Comparison of ENCODE assay signal across 10 cellular contexts in genomic region chr9:97986466-97986865, GRCh38. TPM values are rescaled to one million over a fixed set of nuclear protein-coding genes. Genes with fewer than 3 reads are reported as not detected.
DNase-seq lines count a peak whose midpoint lies in the region; ATAC-seq, FAIRE-seq and TF ChIP-seq lines count a peak whose summit lies in the region.
"Had no signal": no experiment of that assay in that cellular context is flagged by ENCODE, and none has a peak within 500 bp of the region (broad histone marks: within the 10 kb centered on the region; RNA-seq: fewer than 3 reads in every experiment).

No MANE protein-coding gene starts in this region.

- TF ChIP-seq POLR2A in HepG2 (IDR thresholded peaks at IDR 0.05; ENCODE audit: insufficient read depth in 1 of 2, low read depth in 2 of 2, low read length in 2 of 2) (peak in 1 of 2 experiments; percentile 28; a peak in 1 of 4 replicates), right lobe of liver (IDR thresholded peaks at IDR 0.05) (no peak)

- peak overlapping the region in 1 of 3 experiments; percentile 84; a peak in 1 of 6 replicates for H3K4me3 ChIP-seq in HepG2 (replicated peaks in 1 of 3; ENCODE audit: insufficient read depth in 1 of 3, low read depth in 2 of 3, low read length in 3 of 3)
- H3K4me3 ChIP-seq in right lobe of liver: no peak overlapping the region
- no peak overlapping the region for H3K4me3 ChIP-seq in fibroblast of lung (replicated peaks in 1 of 4; ENCODE audit: control extremely low read depth in 1 of 4, insufficient read depth in 1 of 4, low read depth in 3 of 4, low read length in 4 of 4)

- H3K36me3 Mint-ChIP-seq in type B pancreatic cell: peaks cover 5% of the 10 kb centered on the region

- H3K9ac ChIP-seq in HepG2 (ENCODE audit: insufficient read depth, low read depth, low read length): peak overlapping the region; percentile 26
- no peak overlapping the region for H3K9ac ChIP-seq in fibroblast of lung (ENCODE audit: insufficient read depth, low read length)

- FAIRE-seq in HepG2 (lab: Jason Lieb, UNC): peak; percentile 23

- TF ChIP-seq CTCF in HepG2 (CRISPR knock-in tag; IDR thresholded peaks at IDR 0.05): no peak
- TF ChIP-seq CTCF in right lobe of liver (IDR thresholded peaks at IDR 0.05): no peak
- no peak for TF ChIP-seq CTCF in RWPE1 (conservative IDR thresholded peaks at IDR 0.05; ENCODE audit: low read depth)
- no peak for TF ChIP-seq CTCF in fibroblast of lung (conservative IDR thresholded peaks at IDR 0.05 in 1 of 2, IDR thresholded peaks at IDR 0.05 in 1 of 2; ENCODE audit: low read depth in 1 of 2, low read length in 2 of 2)
- no peak for TF ChIP-seq CTCF in type B pancreatic cell (conservative IDR thresholded peaks at IDR 0.05)

- intact Hi-C loops in HepG2 (cut with micrococcal nuclease; ENCODE audit: unreplicated experiment) (loop anchor here (10.0 kb wide), 1 partner anchor 352 kb away; the partner anchor contains the start of genes NCBP1 and TSTD2), right lobe of liver (cut with DNase I) (no loop called here)

- peak overlapping the region; percentile 93 for H3K27ac Mint-ChIP-seq in type B pancreatic cell

- peaks cover 79% of the 10 kb centered on the region for H3K79me2 ChIP-seq in HepG2 (ENCODE audit: insufficient read depth, low read length)
- peaks cover 72% of the 10 kb centered on the region for H3K79me2 ChIP-seq in fibroblast of lung (ENCODE audit: control insufficient read depth, insufficient read depth, low read length)

- H3K4me1 Mint-ChIP-seq in type B pancreatic cell (ENCODE audit: unreplicated experiment): peaks cover 53% of the 10 kb centered on the region

- H3K9me3 Mint-ChIP-seq in type B pancreatic cell: no peaks in the 10 kb centered on the region

- H3K4me1 ChIP-seq in HepG2 (ENCODE audit: insufficient read depth, low read length): peaks cover 76% of the 10 kb centered on the region
- peaks cover 0 to 5% (median 2%) of the 10 kb centered on the region in 4 donors for H3K4me1 ChIP-seq in right lobe of liver
- H3K4me1 ChIP-seq in fibroblast of lung (ENCODE audit: control insufficient read depth, extremely low read depth, insufficient read depth, low read length): peaks cover 10% of the 10 kb centered on the region

- CTCF ChIA-PET in HepG2 (lab: Yijun Ruan, JAX; ENCODE audit: low intra/inter-chr PET ratio, low total read pairs): no interaction called here
- CTCF ChIA-PET in RWPE1 (lab: Yijun Ruan, JAX): interaction anchor here (0.6 kb wide), 1 partner anchor 51 kb away, joined by 4 read pairs; no protein-coding TSS in a partner anchor

- in situ Hi-C loops in HepG2 (cut with HindIII; ENCODE audit: extremely low pct_ligation_motif_present, low pct_unique_long_range_greater_than_20kb): loop anchor here (10.0 kb wide), 1 partner anchor 62 kb away; the partner anchor contains the start of gene TRMO

- peak overlapping the region; percentile 86 for H3K4me3 Mint-ChIP-seq in type B pancreatic cell

- H2AFZ ChIP-seq in HepG2 (ENCODE audit: low read length): no peak overlapping the region
- H2AFZ ChIP-seq in fibroblast of lung (ENCODE audit: low read length): no peak overlapping the region

- ATAC-seq in HepG2 (no peak), right lobe of liver (no peak), HG03469 (IDR thresholded peaks at IDR 0.05; ENCODE audit: unreplicated experiment) (no peak)

- H3K36me3 ChIP-seq in HepG2 (replicated peaks in 1 of 2; ENCODE audit: control insufficient read depth in 1 of 2, insufficient read depth in 2 of 2, low read length in 2 of 2): peaks cover 0 to 7% of the 10 kb centered on the region in 2 experiments; a peak in 1 of 5 replicates
- no peaks in the 10 kb centered on the region for H3K36me3 ChIP-seq in right lobe of liver
- H3K36me3 ChIP-seq in fibroblast of lung (ENCODE audit: control insufficient read depth, insufficient read depth, low read length): no peaks in the 10 kb centered on the region

- H3K4me2 ChIP-seq in HepG2 (ENCODE audit: low read depth, low read length) (peak overlapping the region; percentile 85), fibroblast of lung (ENCODE audit: extremely low read depth, insufficient read depth, low read length) (peak overlapping the region; percentile 30)

- POLR2A ChIA-PET in HepG2 (lab: Yijun Ruan, JAX) (no interaction called here), RWPE1 (lab: Yijun Ruan, JAX; ENCODE audit: low non-redundant PET) (no interaction called here)

- H3K27me3 ChIP-seq in HepG2 (ENCODE audit: control insufficient read depth in 1 of 2, insufficient read depth in 2 of 2, low read length in 2 of 2) (no peaks in the 10 kb centered on the region; a peak in 2 of 5 replicates), right lobe of liver (no peaks in the 10 kb centered on the region), fibroblast of lung (ENCODE audit: control insufficient read depth, insufficient read depth, low read length) (no peaks in the 10 kb centered on the region)

- no peak for TF ChIP-seq RAD21 in HepG2 (CRISPR knock-in tag; IDR thresholded peaks at IDR 0.05)

- DNase-seq in HepG2 (ENCODE audit: low spot score) (no peak), right lobe of liver (no peak), RWPE1 (ENCODE audit: low spot score) (no peak), fibroblast of lung (ENCODE audit: low read depth in 2 of 2) (peak in 1 of 2 donors; percentile 18), type B pancreatic cell (ENCODE audit: extremely low spot score, unreplicated experiment) (no peak), caudate nucleus (lab: John Stamatoyannopoulos, UW) (no peak), NCI-H345 treated with DMSO at 0.1 percent for 48 hours (lab: John Stamatoyannopoulos, UW; ENCODE audit: unreplicated experiment) (no peak)
- DNase-seq: COR-L47, nucleus accumbens had no signal

- H3K27me3 Mint-ChIP-seq in type B pancreatic cell: no peaks in the 10 kb centered on the region

- BruUV-seq in HepG2 (replicated peaks; lab: Mats Ljungman, UMichigan): TSS peak; percentile 33

- TF ChIP-seq EP300 in HepG2 (IDR thresholded peaks at IDR 0.05; ENCODE audit: low read depth in 2 of 2, low read length in 2 of 2): no peak
- TF ChIP-seq EP300 in HepG2 (CRISPR knock-in tag; IDR thresholded peaks at IDR 0.05; ENCODE audit: borderline replicate concordance): no peak

- H3K9me3 ChIP-seq in HepG2 (ENCODE audit: low read length): no peaks in the 10 kb centered on the region
- H3K9me3 ChIP-seq in right lobe of liver: no peaks in the 10 kb centered on the region
- H3K9me3 ChIP-seq in fibroblast of lung (ENCODE audit: control insufficient read depth, insufficient read depth, low read depth, low read length): no peaks in the 10 kb centered on the region

- peak overlapping the region; percentile 15 for H3K27ac ChIP-seq in HepG2 (ENCODE audit: extremely low read length, insufficient read depth, low read length)
- no peak overlapping the region for H3K27ac ChIP-seq in right lobe of liver
- peak overlapping the region; percentile 96 for H3K27ac ChIP-seq in RWPE1
- no peak overlapping the region for H3K27ac ChIP-seq in fibroblast of lung (ENCODE audit: insufficient read depth, low read length)
- H3K27ac ChIP-seq in caudate nucleus (ENCODE audit: low read depth, low read length): no peak overlapping the region

- H4K20me1 ChIP-seq in HepG2 (ENCODE audit: insufficient read depth, low read length) (peaks cover 42% of the 10 kb centered on the region), fibroblast of lung (ENCODE audit: control insufficient read depth, extremely low read depth, insufficient read depth, low read length) (no peaks in the 10 kb centered on the region)

- 88% methylated on average over 5 of the region's 5 CpGs for WGBS in HepG2 (ENCODE audit: low lambda C conversion rate)
- WGBS in right lobe of liver (ENCODE audit: insufficient coverage, low coverage, low lambda C conversion rate, missing lambda C conversion rate): 80% methylated on average over 5 of the region's 5 CpGs

RNA-seq across cellular contexts. Expression of gene ANP32B, which starts 3.3 kb away (rescaled TPM):
- total RNA-seq in HepG2 (2016; rRNA removed; fragmentation: Illumina TruSeq; extraction: Trizol) (22.1 and 67.0 TPM in 2 replicates), right lobe of liver (10 to 100 TPM in 5 of 6 experiments, 1 to 10 TPM in 1; 8.2 to 38.0 (median 30.6) TPM), fibroblast of lung (12.3 and 16.7 TPM in 2 replicates), type B pancreatic cell (ENCODE audit: low replicate concordance) (119 and 156 TPM in 2 replicates)
- 19.9 and 21.3 TPM in 2 replicates for total RNA-seq in HepG2 (2016; cell fraction: cytosol; rRNA removed; fragmentation: Illumina TruSeq; extraction: Trizol; ENCODE audit: low read depth)
- 20.8 and 59.2 TPM in 2 replicates for total RNA-seq in HepG2 (2016; cell fraction: insoluble cytoplasmic fraction; rRNA removed; fragmentation: Illumina TruSeq; extraction: Trizol)
- 40.3 and 40.9 TPM in 2 replicates for total RNA-seq in HepG2 (2016; cell fraction: membrane; rRNA removed; fragmentation: Illumina TruSeq; extraction: Trizol)
- total RNA-seq in HepG2 (2016; cell fraction: nucleus; rRNA removed; fragmentation: Illumina TruSeq; extraction: Trizol): 43.6 and 45.8 TPM in 2 replicates
- polyA plus RNA-seq in HepG2 (2011; rRNA removed) (30.3 and 37.5 TPM in 2 replicates), fibroblast of lung (62.0 and 73.7 TPM in 2 replicates)
- polyA plus RNA-seq in HepG2 (2011; cell fraction: cytosol; rRNA removed): 14.5 and 21.7 TPM in 2 replicates
- polyA plus RNA-seq in HepG2 (2011; cell fraction: nucleus; rRNA removed): 9.4 and 15.4 TPM in 2 replicates
- 239 and 295 TPM in 2 replicates for polyA plus RNA-seq in HepG2 (2012)
- polyA plus RNA-seq in HepG2 (2016; cell fraction: cytosol; fragmentation: Illumina TruSeq; extraction: Trizol; ENCODE audit: low read depth): 128 and 145 TPM in 2 replicates
- 375 and 395 TPM in 2 replicates for polyA plus RNA-seq in HepG2 (2016; cell fraction: insoluble cytoplasmic fraction; fragmentation: Illumina TruSeq; extraction: Trizol; ENCODE audit: low read depth)
- polyA plus RNA-seq in HepG2 (2016; cell fraction: membrane; fragmentation: Illumina TruSeq; extraction: Trizol; ENCODE audit: low read depth): 226 and 237 TPM in 2 replicates
- 223 and 239 TPM in 2 replicates for polyA plus RNA-seq in HepG2 (2016; cell fraction: nucleus; fragmentation: Illumina TruSeq; extraction: Trizol; ENCODE audit: insufficient read depth, low read depth)
- polyA minus RNA-seq in HepG2 (2011; rRNA and poly(A)+ RNA removed; ENCODE audit: low replicate concordance): 10.5 and 18.2 TPM in 2 replicates
- 36.3 and 51.7 TPM in 2 replicates for polyA minus RNA-seq in HepG2 (2011; cell fraction: cytosol; rRNA and poly(A)+ RNA removed)
- polyA minus RNA-seq in HepG2 (2011; cell fraction: nucleus; rRNA and poly(A)+ RNA removed): 39.5 and 51.6 TPM in 2 replicates
- 175 and 211 TPM in 2 replicates for polyA plus RNA-seq in fibroblast of lung (2012)
- polyA minus RNA-seq in fibroblast of lung (ENCODE audit: low replicate concordance): 9.3 and 9.9 TPM in 2 replicates

RNA-seq across cellular contexts. Expression of gene HEMGN, which starts 48.5 kb away (rescaled TPM):
- total RNA-seq in HepG2 (2016; rRNA removed; fragmentation: Illumina TruSeq; extraction: Trizol): not detected in 2 replicates
- not detected in 2 replicates for total RNA-seq in HepG2 (2016; cell fraction: cytosol; rRNA removed; fragmentation: Illumina TruSeq; extraction: Trizol; ENCODE audit: low read depth)
- not detected in 2 replicates for total RNA-seq in HepG2 (2016; cell fraction: insoluble cytoplasmic fraction; rRNA removed; fragmentation: Illumina TruSeq; extraction: Trizol)
- not detected in 2 replicates for total RNA-seq in HepG2 (2016; cell fraction: membrane; rRNA removed; fragmentation: Illumina TruSeq; extraction: Trizol)
- not detected in 2 replicates for total RNA-seq in HepG2 (2016; cell fraction: nucleus; rRNA removed; fragmentation: Illumina TruSeq; extraction: Trizol)
- not detected in 2 replicates for polyA plus RNA-seq in HepG2 (2011; rRNA removed)
- polyA plus RNA-seq in HepG2 (2011; cell fraction: cytosol; rRNA removed): not detected in 2 replicates
- polyA plus RNA-seq in HepG2 (2011; cell fraction: nucleus; rRNA removed): not detected in 2 replicates
- polyA plus RNA-seq in HepG2 (2012): not detected in 2 replicates
- not detected in 2 replicates for polyA plus RNA-seq in HepG2 (2016; cell fraction: cytosol; fragmentation: Illumina TruSeq; extraction: Trizol; ENCODE audit: low read depth)
- polyA plus RNA-seq in HepG2 (2016; cell fraction: insoluble cytoplasmic fraction; fragmentation: Illumina TruSeq; extraction: Trizol; ENCODE audit: low read depth): not detected in 2 replicates
- not detected in 2 replicates for polyA plus RNA-seq in HepG2 (2016; cell fraction: membrane; fragmentation: Illumina TruSeq; extraction: Trizol; ENCODE audit: low read depth)
- not detected in 2 replicates for polyA plus RNA-seq in HepG2 (2016; cell fraction: nucleus; fragmentation: Illumina TruSeq; extraction: Trizol; ENCODE audit: insufficient read depth, low read depth)
- 0.10 TPM in 1 of 2 replicates, not detected in the other for polyA minus RNA-seq in HepG2 (2011; rRNA and poly(A)+ RNA removed; ENCODE audit: low replicate concordance)
- polyA minus RNA-seq in HepG2 (2011; cell fraction: cytosol; rRNA and poly(A)+ RNA removed): not detected in 2 replicates
- not detected in 2 replicates for polyA minus RNA-seq in HepG2 (2011; cell fraction: nucleus; rRNA and poly(A)+ RNA removed)
- total RNA-seq in right lobe of liver: 1 to 10 TPM in 2 of 6 experiments, under 1 TPM in 1, not detected in 3; 0.09 to 2.9 (median 1.0) TPM
- not detected in 2 replicates for total RNA-seq in fibroblast of lung
- not detected in 2 replicates for polyA plus RNA-seq in fibroblast of lung
- polyA plus RNA-seq in fibroblast of lung (2012): not detected in 2 replicates
- polyA minus RNA-seq in fibroblast of lung (ENCODE audit: low replicate concordance): not detected in 2 replicates
- total RNA-seq in type B pancreatic cell (ENCODE audit: low replicate concordance): not detected in 2 replicates

Comparison
In these comparisons a context has a peak if more than half of its experiments do, and no peak if none do; other contexts are left out.
1. H3K27ac ChIP-seq: peak in HepG2 (single experiment) and RWPE1 (single experiment); none in right lobe of liver (0 of 3), fibroblast of lung (single experiment) and caudate nucleus (single experiment).